In the genomic region with DNA sequence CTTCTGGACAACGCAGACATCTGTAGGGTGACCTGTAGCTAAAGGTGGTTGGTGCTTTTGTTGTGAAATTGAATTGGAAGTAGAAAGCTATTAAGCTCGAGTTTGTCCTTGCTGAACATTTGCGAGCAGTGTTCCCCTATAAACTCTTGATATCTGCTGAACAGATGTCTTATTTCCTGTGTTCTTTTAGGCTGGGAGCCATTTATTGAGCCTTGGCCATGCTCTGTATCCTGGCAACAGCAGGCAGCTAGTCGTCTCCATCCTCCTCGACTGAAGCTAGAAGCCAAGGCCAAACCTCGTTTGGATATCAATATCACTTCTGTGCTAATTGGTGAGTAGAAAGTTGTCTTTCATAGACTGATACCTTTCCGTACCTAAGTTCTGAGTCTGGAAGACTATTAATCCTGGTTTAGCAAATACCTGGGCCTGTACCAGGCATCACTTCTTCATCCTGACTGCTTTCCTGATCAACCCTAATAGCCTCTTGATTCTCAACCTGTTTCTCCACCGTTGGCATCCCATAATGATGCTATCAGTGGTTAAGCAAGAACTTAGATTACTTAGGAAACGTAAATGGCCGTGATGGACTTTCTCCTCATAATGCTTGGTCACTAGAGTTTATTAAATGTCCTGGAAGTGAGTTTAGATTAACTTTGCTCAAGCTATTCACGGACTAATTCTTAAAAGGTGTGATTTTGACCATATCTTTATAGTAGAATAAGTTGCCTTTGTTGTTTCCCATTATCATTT, we compare ENCODE assay signal across 15 cellular contexts.
DNase-seq lines count a peak whose midpoint lies in the region; TF ChIP-seq lines count a peak whose summit lies in the region.
"Had no signal": no experiment of that assay in that cellular context is flagged by ENCODE, and none has a peak within 500 bp of the region (broad histone marks: within the 10 kb centered on the region; RNA-seq: fewer than 3 reads in every experiment).

No MANE protein-coding gene starts in this region.

- H3K9ac ChIP-seq in liver (ENCODE audit: low read depth in 1 of 2, low read length in 2 of 2), result no peak overlapping the region
- H3K9ac ChIP-seq: KMS-11 had no signal

- TF ChIP-seq CTCF in AG10803 (conservative IDR thresholded peaks at IDR 0.05; ENCODE audit: low read length), result no peak
- TF ChIP-seq CTCF in LNCaP clone FGC (IDR thresholded peaks at IDR 0.05; ENCODE audit: control insufficient read depth, extremely low read depth, insufficient read depth), result no peak
- TF ChIP-seq CTCF in fibroblast of pulmonary artery (IDR thresholded peaks at IDR 0.05; ENCODE audit: low read length, missing control alignments), result no peak
- TF ChIP-seq CTCF in liver (IDR thresholded peaks at IDR 0.05; ENCODE audit: low read depth, low read length, missing input control), result no peak

- TF ChIP-seq RAD21 in liver (IDR thresholded peaks at IDR 0.05), result no peak

- intact Hi-C loops in posterior cingulate gyrus (cut with DNase I), result no loop called here

- H3K27me3 ChIP-seq in liver (ENCODE audit: control insufficient read depth in 4 of 4, insufficient read depth in 4 of 4, low read length in 3 of 4), result no peaks in the 10 kb centered on the region

- H3K9me3 ChIP-seq in liver (ENCODE audit: control insufficient read depth in 4 of 4, low read length in 3 of 4), result no peaks in the 10 kb centered on the region

- no peak overlapping the region for H3K27ac ChIP-seq in liver (ENCODE audit: low read depth in 1 of 2, low read length in 2 of 2)
- H3K27ac ChIP-seq: KMS-11 had no signal

- 71% methylated on average over 11 of the region's 11 CpGs for WGBS in liver

- DNase-seq in AG10803 (ENCODE audit: low read depth) (peak; percentile 69), LNCaP clone FGC (ENCODE audit: low read depth) (peak; percentile 39), fibroblast of pulmonary artery (ENCODE audit: low read depth) (peak; percentile 14), NOMO-1 (lab: John Stamatoyannopoulos, UW; ENCODE audit: unreplicated experiment in 2 of 2) (no peak), CD1c-positive myeloid dendritic cell (ENCODE audit: extremely low spot score) (no peak), posterior cingulate gyrus (no peak)
- DNase-seq: AML-193, EL, NCI-H1105 treated with DMSO at 0.1 percent for 48 hours, NCI-H187, NCI-H446 treated with DMSO at 0.1 percent for 48 hours, NCI-H774, SHP77 had no signal

- H3K4me1 ChIP-seq in liver (ENCODE audit: control insufficient read depth in 4 of 4, insufficient read depth in 4 of 4, low read length in 3 of 4), result no peaks in the 10 kb centered on the region

- H3K4me3 ChIP-seq in AG10803 (ENCODE audit: low read length) (no peak overlapping the region), LNCaP clone FGC (ENCODE audit: low read depth, low read length) (no peak overlapping the region), fibroblast of pulmonary artery (replicated peaks; ENCODE audit: low read depth, low read length) (no peak overlapping the region), liver (ENCODE audit: low read depth in 1 of 3, low read length in 3 of 3) (no peak overlapping the region)

- peaks cover 14 to 49% (median 39%) of the 10 kb centered on the region in 4 donors for H3K36me3 ChIP-seq in liver (ENCODE audit: control insufficient read depth in 4 of 4, insufficient read depth in 3 of 4, low read depth in 1 of 4, low read length in 3 of 4)

TF ChIP-seq in liver, 16 proteins besides CTCF, POLR2A, EP300 and RAD21:
- TF ChIP-seq GABPA (IDR thresholded peaks at IDR 0.05 in 1 of 2, conservative IDR thresholded peaks at IDR 0.05 in 1 of 2) (no peak), TAF1 (conservative IDR thresholded peaks at IDR 0.05) (no peak), FOXA1 (IDR thresholded peaks at IDR 0.05) (no peak), HNF4A (conservative IDR thresholded peaks at IDR 0.05) (peak; percentile 31 to 54), RXRA (IDR thresholded peaks at IDR 0.05) (peak; percentile 11 to 25), HNF4G (IDR thresholded peaks at IDR 0.05) (no peak)
- TF ChIP-seq, protein P1, sequence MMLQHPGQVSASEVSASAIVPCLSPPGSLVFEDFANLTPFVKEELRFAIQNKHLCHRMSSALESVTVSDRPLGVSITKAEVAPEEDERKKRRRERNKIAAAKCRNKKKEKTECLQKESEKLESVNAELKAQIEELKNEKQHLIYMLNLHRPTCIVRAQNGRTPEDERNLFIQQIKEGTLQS (IDR thresholded peaks at IDR 0.05), result no peak
TF ChIP-seq in liver: peak in this region for 2.

Comparison
In these comparisons a context has a peak if more than half of its experiments do, and no peak if none do; other contexts are left out.
1. DNase-seq: peak in AG10803 (single experiment), LNCaP clone FGC (single experiment) and fibroblast of pulmonary artery (single experiment); none in NOMO-1 (0 of 2), CD1c-positive myeloid dendritic cell (single experiment) and posterior cingulate gyrus (0 of 10).